8 cellular contexts compared by ENCODE assay signal in the genomic region with DNA sequence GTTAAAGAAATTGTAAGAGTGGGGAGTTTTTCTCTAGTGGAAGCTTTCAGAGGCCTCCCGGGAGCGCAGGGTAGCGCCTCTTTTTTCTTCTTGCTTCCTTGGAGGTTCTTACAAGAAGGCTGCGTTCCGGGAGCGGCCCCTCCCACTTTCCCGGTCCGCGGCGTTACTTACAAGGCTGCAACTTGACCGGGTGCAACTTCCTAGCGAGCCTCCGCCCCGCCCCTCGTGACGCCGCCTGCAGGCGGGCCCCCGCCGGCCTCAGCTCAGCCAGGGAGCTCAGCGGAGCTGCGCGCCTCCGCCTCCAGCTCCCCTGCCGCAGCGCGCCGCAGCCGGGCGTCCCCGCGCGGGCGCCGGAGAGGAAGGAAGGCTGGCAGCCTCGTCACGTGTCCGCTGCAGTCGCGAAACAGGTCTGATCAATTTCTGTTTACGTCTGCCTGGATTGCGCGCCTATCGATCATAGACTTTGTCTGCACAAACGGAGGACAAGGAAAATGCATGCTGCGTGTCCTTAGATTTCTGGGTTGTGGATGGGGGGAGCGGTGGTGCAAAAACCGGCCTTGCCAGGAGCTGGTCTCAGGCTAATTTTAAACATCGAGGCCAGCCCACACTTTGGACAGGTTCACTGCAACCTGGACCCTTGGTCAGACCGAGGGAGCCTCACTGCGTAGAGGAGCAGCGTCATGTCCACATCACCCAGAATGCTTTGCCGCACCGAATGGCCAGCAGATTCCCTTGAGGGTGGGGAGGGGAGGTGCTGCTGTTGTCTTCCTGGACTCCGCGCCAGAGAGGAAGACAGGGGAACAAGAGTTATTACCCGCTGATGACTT. TPM values are rescaled to one million over a fixed set of nuclear protein-coding genes. Genes with fewer than 3 reads are reported as not detected.
DNase-seq lines count a peak whose midpoint lies in the region; ATAC-seq and TF ChIP-seq lines count a peak whose summit lies in the region.

A gene with protein sequence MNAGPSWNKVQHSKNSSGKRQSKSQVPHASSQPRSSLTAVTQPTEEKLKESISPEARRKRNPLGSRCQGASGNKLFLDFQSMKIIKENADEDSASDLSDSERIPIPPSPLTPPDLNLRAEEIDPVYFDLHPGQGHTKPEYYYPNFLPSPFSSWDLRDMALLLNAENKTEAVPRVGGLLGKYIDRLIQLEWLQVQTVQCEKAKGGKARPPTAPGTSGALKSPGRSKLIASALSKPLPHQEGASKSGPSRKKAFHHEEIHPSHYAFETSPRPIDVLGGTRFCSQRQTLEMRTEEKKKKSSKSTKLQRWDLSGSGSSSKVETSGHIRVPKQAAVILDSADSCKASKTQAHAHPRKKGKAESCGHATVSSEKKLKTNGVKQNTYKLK (plus strand): TSS at position 261 of the 827 bp plus-strand sequence. CDS start 3,555 bp downstream, outside the sequence.
A gene with protein sequence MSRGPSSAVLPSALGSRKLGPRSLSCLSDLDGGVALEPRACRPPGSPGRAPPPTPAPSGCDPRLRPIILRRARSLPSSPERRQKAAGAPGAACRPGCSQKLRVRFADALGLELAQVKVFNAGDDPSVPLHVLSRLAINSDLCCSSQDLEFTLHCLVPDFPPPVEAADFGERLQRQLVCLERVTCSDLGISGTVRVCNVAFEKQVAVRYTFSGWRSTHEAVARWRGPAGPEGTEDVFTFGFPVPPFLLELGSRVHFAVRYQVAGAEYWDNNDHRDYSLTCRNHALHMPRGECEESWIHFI (minus strand): TSS at position 177 of the 827 bp plus-strand sequence. CDS start 374 bp downstream, outside the sequence.

- ATAC-seq in GM21723 (IDR thresholded peaks at IDR 0.05; ENCODE audit: unreplicated experiment) (peak; percentile 92), Panc1 (peak; percentile 97), naive B cell (ENCODE audit: low read depth in 2 of 2) (peak; percentile 97 to 98)
- peak; percentile 98 for ATAC-seq in stimulated activated effector memory CD8-positive, alpha-beta T cell treated with anti-CD3 and anti-CD28 coated beads, Interleukin-12 subunit alpha, Interleukin-12 subunit beta, amount 100 ng/mL, for 72 hours

- H3K4me1 Mint-ChIP-seq in naive B cell = peaks cover 15 to 37% (median 27%) of the 10 kb centered on the region in 3 donors
- H3K4me1 Mint-ChIP-seq in stimulated activated effector memory CD8-positive, alpha-beta T cell treated with anti-CD3 and anti-CD28 coated beads, Interleukin-12 subunit alpha, Interleukin-12 subunit beta, amount 100 ng/mL, for 72 hours = peaks cover 21% of the 10 kb centered on the region

- H3K4me1 ChIP-seq in Panc1 (ENCODE audit: control insufficient read depth, insufficient read depth, low read length) (peaks cover 41% of the 10 kb centered on the region), esophagus squamous epithelium (peaks cover 28 to 71% (median 37%) of the 10 kb centered on the region in 3 donors)

- intact Hi-C loops in Panc1 (cut with micrococcal nuclease; ENCODE audit: unreplicated experiment) (no loop called here), esophagus squamous epithelium (cut with DNase I) (no loop called here)

- H3K27me3 ChIP-seq in Panc1 (ENCODE audit: control insufficient read depth, insufficient read depth, low read length) = no peaks in the 10 kb centered on the region
- H3K27me3 ChIP-seq in esophagus squamous epithelium = no peaks in the 10 kb centered on the region

- H3K9me3 Mint-ChIP-seq in naive B cell = no peaks in the 10 kb centered on the region
- H3K9me3 Mint-ChIP-seq in stimulated activated effector memory CD8-positive, alpha-beta T cell treated with anti-CD3 and anti-CD28 coated beads, Interleukin-12 subunit alpha, Interleukin-12 subunit beta, amount 100 ng/mL, for 72 hours = no peaks in the 10 kb centered on the region

- 0% methylated on average over 7 to 8 of the region's 57 CpGs for WGBS in esophagus squamous epithelium, 2 donors

- H3K36me3 ChIP-seq in Panc1 (ENCODE audit: control insufficient read depth, insufficient read depth, low read length) = peaks cover 26% of the 10 kb centered on the region
- peaks cover 5 to 36% (median 6%) of the 10 kb centered on the region in 3 donors for H3K36me3 ChIP-seq in esophagus squamous epithelium

- no peaks in the 10 kb centered on the region for H3K27me3 Mint-ChIP-seq in naive B cell

- POLR2A ChIA-PET in Panc1 (lab: Charles Lee) = no interaction called here

- DNase-seq in DMS79 (lab: John Stamatoyannopoulos, UW) (peak; percentile 91), KBM-7 (peak; percentile 96), Panc1 (ENCODE audit: low read depth, low spot score) (peak; percentile 60), activated T-helper 1 cell treated with Interleukin-2 at 50 U/mL for 16 hours (ENCODE audit: low read depth) (peak; percentile 84), esophagus squamous epithelium (lab: John Stamatoyannopoulos, UW) (peak; percentile 81), naive B cell (peak; percentile 85)
- DNase-seq in stimulated activated effector memory CD8-positive, alpha-beta T cell treated with anti-CD3 and anti-CD28 coated beads, Interleukin-12 subunit alpha, Interleukin-12 subunit beta, amount 100 ng/mL, for 72 hours (ENCODE audit: low spot score in 2 of 2) = peak; percentile 85 to 92

- TF ChIP-seq CTCF in Panc1 (IDR thresholded peaks at IDR 0.05) = no peak
- TF ChIP-seq CTCF in esophagus squamous epithelium (IDR thresholded peaks at IDR 0.05) = peak in 2 of 6 experiments; percentile 20 to 34

- in situ Hi-C loops in KBM-7 (cut with MboI; ENCODE audit: low pct_unique_long_range_greater_than_20kb, low sequenced_read_pairs) = no loop called here
- in situ Hi-C loops in Panc1 (cut with HindIII; ENCODE audit: low pct_unique_long_range_greater_than_20kb, low sequenced_read_pairs) = no loop called here

- H3K9me3 ChIP-seq in Panc1 (ENCODE audit: control insufficient read depth, insufficient read depth, low read depth, low read length) (no peaks in the 10 kb centered on the region), esophagus squamous epithelium (no peaks in the 10 kb centered on the region)

- peak within 1 kb of the TSS; percentile 72 to 87 for H3K4me3 ChIP-seq in Panc1 (ENCODE audit: low read depth in 2 of 2, low read length in 2 of 2)
- peak within 1 kb of the TSS; percentile 61 to 88 (median 77) for H3K4me3 ChIP-seq in esophagus squamous epithelium

- H3K27ac ChIP-seq in Panc1 (ENCODE audit: low read length) (peak within 1 kb of the TSS; percentile 98), esophagus squamous epithelium (peak within 1 kb of the TSS; percentile 91 to 96 (median 94))

- no TSS peak for BruUV-seq in Panc1 (replicated peaks; lab: Mats Ljungman, UMichigan)

- peak in 3 of 4 donors; percentile 35 to 90 (median 89) for TF ChIP-seq POLR2A in esophagus squamous epithelium (IDR thresholded peaks at IDR 0.05)

- CTCF ChIA-PET in Panc1 (lab: Charles Lee) = no interaction called here

- peak within 1 kb of the TSS; percentile 93 to 99 (median 97) for H3K4me3 Mint-ChIP-seq in naive B cell
- H3K4me3 Mint-ChIP-seq in stimulated activated effector memory CD8-positive, alpha-beta T cell treated with anti-CD3 and anti-CD28 coated beads, Interleukin-12 subunit alpha, Interleukin-12 subunit beta, amount 100 ng/mL, for 72 hours = peak within 1 kb of the TSS; percentile 93

- H3K27ac Mint-ChIP-seq in naive B cell = peak within 1 kb of the TSS; percentile 85 to 98 (median 96)
- H3K27ac Mint-ChIP-seq in stimulated activated effector memory CD8-positive, alpha-beta T cell treated with anti-CD3 and anti-CD28 coated beads, Interleukin-12 subunit alpha, Interleukin-12 subunit beta, amount 100 ng/mL, for 72 hours = peak within 1 kb of the TSS; percentile 97

- peaks cover 9 to 10% of the 10 kb centered on the region in 2 donors for H3K36me3 Mint-ChIP-seq in naive B cell
- peaks cover 42% of the 10 kb centered on the region for H3K36me3 Mint-ChIP-seq in stimulated activated effector memory CD8-positive, alpha-beta T cell treated with anti-CD3 and anti-CD28 coated beads, Interleukin-12 subunit alpha, Interleukin-12 subunit beta, amount 100 ng/mL, for 72 hours

RNA-seq across cellular contexts. Expression of the first gene that starts in this region (rescaled TPM):
- total RNA-seq in Panc1 (2021; ENCODE audit: unreplicated experiment) (24.4 TPM), esophagus squamous epithelium (1 to 10 TPM; 5.1 to 9.3 (median 6.4) TPM)
- 8.7 TPM for polyA plus RNA-seq in Panc1 (2012; ENCODE audit: insufficient read length)
- polyA plus RNA-seq in naive B cell (ENCODE audit: low read depth in 6 of 6) = 10 to 100 TPM; 12.0 to 25.1 (median 17.5) TPM

RNA-seq across cellular contexts. Expression of the second gene that starts in this region (rescaled TPM):
- total RNA-seq in Panc1 (2021; ENCODE audit: unreplicated experiment) (7.9 TPM), esophagus squamous epithelium (10 to 100 TPM in 3 of 4 donors, 1 to 10 TPM in 1; 8.4 to 14.7 (median 10.8) TPM)
- 5.1 TPM for polyA plus RNA-seq in Panc1 (2012; ENCODE audit: insufficient read length)
- polyA plus RNA-seq in naive B cell (ENCODE audit: low read depth in 6 of 6) = 1 to 10 TPM in 4 of 6 donors, under 1 TPM in 1, not detected in 1; 0.84 to 2.4 (median 2.3) TPM

Comparison
In these comparisons a context has a peak if more than half of its experiments do, and no peak if none do; other contexts are left out.
1. Peak in every context shown above with its lines: DNase-seq, ATAC-seq, H3K4me3 ChIP-seq and H3K27ac ChIP-seq.